In the genomic region with DNA sequence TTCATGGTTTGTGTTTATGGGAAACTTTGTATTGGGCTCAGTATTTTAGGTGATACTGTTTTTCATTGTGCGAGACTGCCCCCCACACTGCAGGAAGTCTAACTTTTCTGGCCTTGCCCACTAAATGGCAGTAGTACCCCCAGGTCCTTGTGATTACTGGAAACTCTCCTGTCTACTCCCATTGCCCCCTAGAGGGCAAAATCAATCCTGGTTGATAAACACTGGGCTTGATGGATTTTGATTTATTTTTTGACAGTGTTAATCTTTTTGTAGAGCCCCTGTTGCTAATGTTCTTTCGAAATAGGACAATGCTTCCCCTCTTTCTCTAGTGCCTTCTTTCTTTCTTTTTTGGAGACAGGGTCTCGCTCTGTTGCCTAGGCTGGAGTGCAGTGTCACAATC, we compare ENCODE assay signal across 21 cellular contexts. TPM values are rescaled to one million over a fixed set of nuclear protein-coding genes. Genes with fewer than 3 reads are reported as not detected.
DNase-seq lines count a peak whose midpoint lies in the region; ATAC-seq and TF ChIP-seq lines count a peak whose summit lies in the region.
"Had no signal": no experiment of that assay in that cellular context is flagged by ENCODE, and none has a peak within 500 bp of the region (broad histone marks: within the 10 kb centered on the region; RNA-seq: fewer than 3 reads in every experiment).

No MANE protein-coding gene starts in this region.

- no peak overlapping the region for H2AFZ ChIP-seq in PC-3 (ENCODE audit: low read length)

- H3K79me2 ChIP-seq in PC-3 (ENCODE audit: low read length): peaks cover 68% of the 10 kb centered on the region

- H3K4me2 ChIP-seq in PC-3 (ENCODE audit: low read length): no peak overlapping the region

- no peaks in the 10 kb centered on the region for H3K9me3 ChIP-seq in PC-3 (ENCODE audit: low read length)
- H3K9me3 ChIP-seq in upper lobe of right lung: no peaks in the 10 kb centered on the region
- H3K9me3 ChIP-seq: breast epithelium, mucosa of descending colon had no signal

- H4K20me1 ChIP-seq in PC-3 (ENCODE audit: low read length): 0 out of 2 replicates have a peak, but pooled peaks cover 5% of the 10 kb centered on the region

- no peaks in the 10 kb centered on the region for H3F3A ChIP-seq in PC-3 (ENCODE audit: low read length, unreplicated experiment)

- CTCF ChIA-PET in PC-3 (lab: Charles Lee): no interaction called here

- H3K27me3 ChIP-seq in PC-3 (ENCODE audit: low read length) (no peaks in the 10 kb centered on the region), upper lobe of right lung (no peaks in the 10 kb centered on the region)
- H3K27me3 ChIP-seq: breast epithelium had no signal

- H3K4me1 ChIP-seq in PC-3 (ENCODE audit: insufficient read depth, low read length): peaks cover 26% of the 10 kb centered on the region
- H3K4me1 ChIP-seq in upper lobe of right lung: peaks cover 28% of the 10 kb centered on the region
- H3K4me1 ChIP-seq: breast epithelium had no signal

- TF ChIP-seq CTCF in C4-2B (conservative IDR thresholded peaks at IDR 0.05): peak; percentile 25
- peak; percentile 33; the same call in 1 of the 3 replicates for TF ChIP-seq CTCF in GM12872 (IDR thresholded peaks at IDR 0.05; ENCODE audit: insufficient read depth, low read depth, low read length)
- peak; percentile 49 for TF ChIP-seq CTCF in PC-3 (conservative IDR thresholded peaks at IDR 0.05; ENCODE audit: low read depth, low read length)
- TF ChIP-seq CTCF in upper lobe of right lung (IDR thresholded peaks at IDR 0.05): no peak

- H3K36me3 ChIP-seq in PC-3 (ENCODE audit: low read depth, low read length) (peaks cover 4% of the 10 kb centered on the region; the same call in 1 of the 2 replicates), upper lobe of right lung (peaks cover 10% of the 10 kb centered on the region)
- H3K36me3 ChIP-seq: breast epithelium had no signal

- ATAC-seq in PC-3 (no peak), GM19023 (IDR thresholded peaks at IDR 0.05; ENCODE audit: unreplicated experiment) (no peak), upper lobe of right lung (no peak)
- ATAC-seq: left cardiac atrium, mucosa of descending colon had no signal

- H3K4me3 ChIP-seq in PC-3 (ENCODE audit: low read length) (no peak overlapping the region), upper lobe of right lung (no peak overlapping the region)
- H3K4me3 ChIP-seq: breast epithelium, mucosa of descending colon had no signal

- H3K27ac ChIP-seq in C4-2B (no peak overlapping the region), PC-3 (ENCODE audit: low read length) (no peak overlapping the region), upper lobe of right lung (no peak overlapping the region)
- H3K27ac ChIP-seq: breast epithelium had no signal

- H3K9me2 ChIP-seq in PC-3 (replicated peaks; ENCODE audit: low read length): no peaks in the 10 kb centered on the region

- no TSS peak for BruUV-seq in PC-3 (replicated peaks; lab: Mats Ljungman, UMichigan)

- POLR2A ChIA-PET in PC-3 (lab: Charles Lee; ENCODE audit: unreplicated experiment): no interaction called here

- DNase-seq in PC-3 (no peak), islet precursor cell (peak; percentile 12), upper lobe of right lung (no peak), dedifferentiated amniotic fluid mesenchymal stem cell (ENCODE audit: extremely low spot score) (no peak)
- DNase-seq: activated CD4-positive, alpha-beta T cell treated with anti-CD3 and anti-CD28 coated beads, Interleukin-2, amount 50 U/mL, for 1 hour; activated T-cell treated with anti-CD3 and anti-CD28 coated beads, Interleukin-2, amount 50 U/mL, for 48 hours; C1 segment of cervical spinal cord; effector CD4-positive, alpha-beta T cell; H7; left cardiac atrium; mucosa of descending colon; NCI-H2107; RPMI8226; stimulated activated CD4-positive, alpha-beta T cell treated with anti-CD3 and anti-CD28 coated beads, Interleukin-4, amount 100 ng/mL, for 24 hours; stimulated activated CD8-positive, alpha-beta memory T cell treated with anti-CD3 and anti-CD28 coated beads, Interleukin-4, amount 100 ng/mL, for 48 hours had no signal

- intact Hi-C loops in PC-3 (cut with micrococcal nuclease) (no loop called here), upper lobe of right lung (cut with DNase I) (no loop called here)

- no peak overlapping the region for H3K9ac ChIP-seq in PC-3 (ENCODE audit: low read length)

RNA-seq across cellular contexts. Expression of a gene that starts 15.5 kb away (rescaled TPM):
- total RNA-seq in PC-3 (2014; rRNA removed): 133 and 180 TPM in 2 replicates
- 84.0 TPM for total RNA-seq in upper lobe of right lung

RNA-seq across cellular contexts. Expression of a gene that starts 37.5 kb away (rescaled TPM):
- total RNA-seq in PC-3 (2014; rRNA removed) (0.36 TPM in 1 of 2 replicates, not detected in the other), upper lobe of right lung (88.4 TPM)
- total RNA-seq: H7, HT-29, osteocyte had no signal

RNA-seq across cellular contexts. Expression of a gene that starts 48.9 kb away (rescaled TPM):
- not detected in 2 replicates for total RNA-seq in PC-3 (2014; rRNA removed)
- total RNA-seq in upper lobe of right lung: 0.90 TPM
- total RNA-seq: H7 had no signal

Comparison
In these comparisons a context has a peak if more than half of its experiments do, and no peak if none do; other contexts are left out.
1. RNA of a gene that starts 37.5 kb away (total RNA-seq): 88.4 TPM in upper lobe of right lung (single experiment); 0.36 TPM in PC-3; every median in the first group is over 10 times any median in the second.